ENCODE assay signal across 22 cellular contexts in the genomic region with DNA sequence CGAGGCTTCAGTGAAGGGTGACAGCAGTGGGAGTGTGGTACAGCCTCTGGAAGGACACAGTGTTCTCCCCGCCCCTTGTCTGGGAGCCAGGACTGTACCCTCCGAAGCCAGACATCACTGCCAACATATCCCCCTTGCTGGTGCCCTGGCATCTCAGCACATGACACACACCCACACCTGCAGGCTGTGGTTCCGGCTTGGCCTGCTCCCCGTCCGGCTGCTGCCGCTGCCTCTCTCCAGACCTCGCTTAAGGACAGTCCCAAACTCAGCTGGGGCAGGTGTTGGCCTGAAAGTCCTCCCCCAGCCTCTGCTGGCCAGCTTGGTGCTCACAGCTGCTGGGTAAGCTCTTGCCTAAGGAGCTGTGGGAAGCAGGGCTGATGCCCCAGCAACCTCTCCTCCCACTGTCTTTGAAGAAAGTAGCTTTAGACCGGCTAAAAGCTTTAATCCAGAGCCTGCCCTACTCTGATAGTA. TPM values are rescaled to one million over a fixed set of nuclear protein-coding genes. Genes with fewer than 3 reads are reported as not detected.
"Had no signal": no experiment of that assay in that cellular context is flagged by ENCODE, and none has a peak within 500 bp of the region (broad histone marks: within the 10 kb centered on the region; RNA-seq: fewer than 3 reads in every experiment).

No MANE protein-coding gene starts in this region.

- H3K4me1 Mint-ChIP-seq: naive thymus-derived CD8-positive, alpha-beta T cell had no signal

- H3K4me1 ChIP-seq: foreskin keratinocyte, spleen had no signal

- ATAC-seq: activated CD8-positive, alpha-beta T cell treated with anti-CD3 and anti-CD28 coated beads for 36 hours; activated T-cell treated with anti-CD3 and anti-CD28 coated beads, Interleukin-2, amount 50 U/mL, for 4 hours; body of pancreas; foreskin keratinocyte; left colon; mucosa of descending colon; naive thymus-derived CD8-positive, alpha-beta T cell; sciatic nerve; SK-N-SH treated with all-trans-retinoic acid at 6 μM for 48 hours had no signal

- H3K9me3 ChIP-seq: body of pancreas, mucosa of descending colon, spleen had no signal

- H3K27ac ChIP-seq: body of pancreas, foreskin keratinocyte, spleen, VCaP had no signal

- H3K9me3 Mint-ChIP-seq: activated CD8-positive, alpha-beta T cell treated with anti-CD3 and anti-CD28 coated beads for 36 hours; activated T-cell treated with anti-CD3 and anti-CD28 coated beads, Interleukin-2, amount 50 U/mL, for 4 hours; naive thymus-derived CD8-positive, alpha-beta T cell; stimulated activated naive CD8-positive, alpha-beta T cell treated with anti-CD3 and anti-CD28 coated beads, Interleukin-15, Interleukin-2, amounts not matched to agents 100 ng/mL and 50 ng/mL, for 24 hours had no signal

- H3K4me3 ChIP-seq: body of pancreas, mucosa of descending colon, spleen had no signal

- DNase-seq: activated CD4-positive, alpha-beta T cell treated with anti-CD3 and anti-CD28 coated beads for 4 hours; activated CD8-positive, alpha-beta T cell treated with anti-CD3 and anti-CD28 coated beads for 36 hours; activated effector memory CD4-positive, alpha-beta T cell treated with Interleukin-2 at 50 U/mL for 16 hours; activated naive CD4-positive, alpha-beta T cell treated with anti-CD3 and anti-CD28 coated beads, Interleukin-2, amount 50 U/mL, for 16 hours; activated T-cell treated with anti-CD3 and anti-CD28 coated beads, Interleukin-2, amount 50 U/mL, for 4 hours; amniotic stem cell; body of pancreas; central memory CD4-positive, alpha-beta T cell; cortex of kidney; effector memory CD4-positive, alpha-beta T cell; foreskin keratinocyte; left colon; mucosa of descending colon; naive thymus-derived CD8-positive, alpha-beta T cell; posterior cingulate gyrus; spleen; T-helper 1 cell; T1000 had no signal

- H3K27ac Mint-ChIP-seq: activated CD8-positive, alpha-beta T cell treated with anti-CD3 and anti-CD28 coated beads for 36 hours; naive thymus-derived CD8-positive, alpha-beta T cell; stimulated activated naive CD8-positive, alpha-beta T cell treated with anti-CD3 and anti-CD28 coated beads, Interleukin-15, Interleukin-2, amounts not matched to agents 100 ng/mL and 50 ng/mL, for 24 hours had no signal

- H3K27me3 ChIP-seq: body of pancreas had no signal

- H3K4me3 Mint-ChIP-seq: activated CD8-positive, alpha-beta T cell treated with anti-CD3 and anti-CD28 coated beads for 36 hours; activated T-cell treated with anti-CD3 and anti-CD28 coated beads, Interleukin-2, amount 50 U/mL, for 4 hours; naive thymus-derived CD8-positive, alpha-beta T cell; stimulated activated naive CD8-positive, alpha-beta T cell treated with anti-CD3 and anti-CD28 coated beads, Interleukin-15, Interleukin-2, amounts not matched to agents 100 ng/mL and 50 ng/mL, for 24 hours had no signal

- H3K36me3 Mint-ChIP-seq: naive thymus-derived CD8-positive, alpha-beta T cell had no signal

- H3K27me3 Mint-ChIP-seq: activated CD8-positive, alpha-beta T cell treated with anti-CD3 and anti-CD28 coated beads for 36 hours had no signal

RNA-seq across cellular contexts. Expression of gene EMILIN3, which starts 7.0 kb away (rescaled TPM):
- total RNA-seq: activated CD8-positive, alpha-beta T cell treated with anti-CD3 and anti-CD28 coated beads for 36 hours; activated T-cell treated with anti-CD3 and anti-CD28 coated beads, Interleukin-2, amount 50 U/mL, for 4 hours; naive thymus-derived CD8-positive, alpha-beta T cell; spleen had no signal
